Comparison of ENCODE assay signal across 21 cellular contexts in the genomic region with DNA sequence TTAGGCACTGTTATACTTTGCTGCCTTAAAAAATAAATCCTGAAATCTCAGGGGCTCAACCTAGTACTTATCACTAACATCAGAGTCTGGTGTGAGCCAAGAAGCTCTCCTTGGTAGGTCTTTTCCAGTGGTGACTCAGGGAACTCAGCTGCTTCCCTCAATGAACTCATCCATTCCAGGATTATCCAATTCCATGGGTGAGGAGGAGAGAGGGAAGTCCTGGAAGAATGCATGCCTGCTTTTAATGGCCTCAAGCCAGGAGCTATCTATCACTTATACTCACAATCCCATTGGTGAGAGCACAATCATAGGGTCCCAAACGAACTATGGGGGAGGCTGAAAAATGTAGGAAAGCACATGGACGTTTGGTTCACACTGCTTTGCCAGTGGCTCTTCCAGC.
DNase-seq lines count a peak whose midpoint lies in the region; ATAC-seq and TF ChIP-seq lines count a peak whose summit lies in the region.
"Had no signal": no experiment of that assay in that cellular context is flagged by ENCODE, and none has a peak within 500 bp of the region (broad histone marks: within the 10 kb centered on the region; RNA-seq: fewer than 3 reads in every experiment).

No MANE protein-coding gene starts in this region.

- H2BK15ac ChIP-seq in IMR-90 (ENCODE audit: low read depth, low read length), result no peak overlapping the region

- no peak for TF ChIP-seq POLR2A in IMR-90 (IDR thresholded peaks at IDR 0.05; ENCODE audit: low read depth, low read length)

- H2AK9ac ChIP-seq in IMR-90 (replicated peaks; ENCODE audit: low read depth, low read length, poor library complexity), result no peak overlapping the region

- no peak overlapping the region for H2BK120ac ChIP-seq in IMR-90 (ENCODE audit: low read depth, low read length)

- H3K4me3 ChIP-seq in AG10803 (ENCODE audit: low read length) (no peak overlapping the region), IMR-90 (ENCODE audit: insufficient read depth, low read depth, low read length) (no peak overlapping the region), cardiac fibroblast (replicated peaks in 1 of 2; ENCODE audit: low read depth in 2 of 2, low read length in 2 of 2) (no peak overlapping the region)
- H3K4me3 ChIP-seq: gastrocnemius medialis, lung had no signal

- peak; percentile 3 for DNase-seq in AG10803 (ENCODE audit: low read depth)
- DNase-seq in IMR-90, result peak; percentile 5
- DNase-seq in cardiac fibroblast (ENCODE audit: low read depth in 2 of 2), result peak; percentile 15 to 32
- DNase-seq in lung microvascular endothelial cell (ENCODE audit: low read depth in 2 of 2), result peak; percentile 3 to 76
- DNase-seq in mesenteric fat pad (ENCODE audit: low spot score), result no peak
- DNase-seq in germinal center (ENCODE audit: low spot score), result no peak
- DNase-seq in islet precursor cell, result no peak
- DNase-seq: activated CD4-positive, alpha-beta memory T cell treated with anti-CD3 and anti-CD28 coated beads, Interleukin-2, amount 10 ng/mL, durations not matched to agents 7 days and 5 days; activated naive CD8-positive, alpha-beta T cell treated with anti-CD3 and anti-CD28 coated beads for 36 hours; activated T-cell treated with anti-CD3 and anti-CD28 coated beads, Interleukin-2, amount 50 U/mL, for 4 hours; CD4-positive, CD25-positive, alpha-beta regulatory T cell; endodermal cell; gastrocnemius medialis; NCI-H526; SHP77; trophoblast cell; WERI-Rb-1 had no signal

- H4K8ac ChIP-seq in IMR-90 (ENCODE audit: low read depth in 2 of 2, low read length in 2 of 2), result no peak overlapping the region

- H3K4me2 ChIP-seq in IMR-90 (ENCODE audit: low read depth, low read length), result no peak overlapping the region

- no peak overlapping the region for H3K18ac ChIP-seq in IMR-90 (ENCODE audit: low read depth, low read length)

- H2AK5ac ChIP-seq in IMR-90 (ENCODE audit: low read depth, low read length), result no peak overlapping the region

- CTCF ChIA-PET in IMR-90 (lab: Yijun Ruan, JAX), result no interaction called here

- no peaks in the 10 kb centered on the region for H4K20me1 ChIP-seq in IMR-90 (ENCODE audit: insufficient read depth, low read length)

- H3K27me3 ChIP-seq in IMR-90 (ENCODE audit: control insufficient read depth, insufficient read depth, low read length), result peaks cover 2% of the 10 kb centered on the region; the same call in 1 of the 2 replicates
- H3K27me3 ChIP-seq: gastrocnemius medialis had no signal

- TF ChIP-seq RAD21 in IMR-90 (IDR thresholded peaks at IDR 0.05; ENCODE audit: low read length), result no peak

- H2AFZ ChIP-seq in IMR-90 (replicated peaks; ENCODE audit: low read length, poor library complexity), result no peak overlapping the region

- H3K4me1 ChIP-seq in IMR-90 (ENCODE audit: control insufficient read depth, insufficient read depth, low read length), result no peaks in the 10 kb centered on the region
- H3K4me1 ChIP-seq: gastrocnemius medialis had no signal

- intact Hi-C loops in IMR-90 (cut with micrococcal nuclease), result no loop called here

- H4K5ac ChIP-seq in IMR-90 (ENCODE audit: low read depth, low read length), result no peak overlapping the region

- POLR2A ChIA-PET in IMR-90 (lab: Charles Lee; ENCODE audit: unreplicated experiment), result no interaction called here

- no peak overlapping the region for H3K9ac ChIP-seq in IMR-90 (ENCODE audit: low read depth, low read length)

- no peaks in the 10 kb centered on the region for H3K9me3 ChIP-seq in IMR-90 (ENCODE audit: control insufficient read depth, insufficient read depth, low read length)
- H3K9me3 ChIP-seq: gastrocnemius medialis had no signal

- H3K4ac ChIP-seq in IMR-90 (ENCODE audit: low read depth, low read length), result no peak overlapping the region

- H3K79me1 ChIP-seq in IMR-90 (ENCODE audit: low read depth in 1 of 2, low read length in 2 of 2), result no peaks in the 10 kb centered on the region

- H3K36me3 ChIP-seq in IMR-90 (ENCODE audit: control insufficient read depth, insufficient read depth, low read length), result no peaks in the 10 kb centered on the region
- H3K36me3 ChIP-seq: gastrocnemius medialis, WERI-Rb-1 had no signal

- BruUV-seq in IMR-90 (replicated peaks; lab: Mats Ljungman, UMichigan), result no TSS peak

- H3K9me1 ChIP-seq in IMR-90 (ENCODE audit: insufficient read depth, low read length), result no peaks in the 10 kb centered on the region

- no peak overlapping the region for H4K91ac ChIP-seq in IMR-90 (ENCODE audit: insufficient read depth, low read depth, low read length)

- H3K56ac ChIP-seq in IMR-90 (ENCODE audit: extremely low read depth, insufficient read depth, low read length), result no peak overlapping the region

- ATAC-seq in IMR-90 (ENCODE audit: low read depth) (no peak), GM18868 (IDR thresholded peaks at IDR 0.05; ENCODE audit: unreplicated experiment) (no peak)
- ATAC-seq: activated T-cell treated with anti-CD3 and anti-CD28 coated beads, Interleukin-2, amount 50 U/mL, for 4 hours; gastrocnemius medialis; natural killer cell treated with Interleukin-12 subunit alpha and Interleukin-12 subunit beta and Interleukin-15 and Interleukin-18, amount 100 ng/mL, for 72 hours; stimulated activated memory B cell treated with anti-CD40 and anti-IgM and Interleukin-4, amounts not matched to agents 10 μg/mL and 1 μg/mL and 100 μg/mL, for 72 hours had no signal

- no peak overlapping the region for H2BK20ac ChIP-seq in IMR-90 (ENCODE audit: low read depth, low read length)

- no peak overlapping the region for H3K27ac ChIP-seq in IMR-90 (ENCODE audit: insufficient read depth, low read length)
- H3K27ac ChIP-seq: gastrocnemius medialis, WERI-Rb-1 had no signal

- H3K14ac ChIP-seq in IMR-90 (replicated peaks; ENCODE audit: low read depth, low read length), result no peak overlapping the region

- no CpG with 5 or more reads among the region's 2 CpGs for WGBS in IMR-90 (ENCODE audit: extremely low coverage in 2 of 2, insufficient read length in 1 of 2), 2 experiments

- H2BK5ac ChIP-seq in IMR-90 (ENCODE audit: low read depth, low read length, poor library complexity, severe bottlenecking), result no peak overlapping the region

- in situ Hi-C loops in IMR-90 (cut with MboI; ENCODE audit: low sequenced_read_pairs), result no loop called here

- dilution Hi-C loops in IMR-90 (cut with HindIII; ENCODE audit: low sequenced_read_pairs, unreplicated experiment), result no loop called here

- TF ChIP-seq CTCF in AG10803 (conservative IDR thresholded peaks at IDR 0.05; ENCODE audit: low read length) (no peak), IMR-90 (conservative IDR thresholded peaks at IDR 0.05; ENCODE audit: low read depth, low read length) (no peak), cardiac fibroblast (IDR thresholded peaks at IDR 0.05; ENCODE audit: low read depth, low read length) (no peak)

- no peak overlapping the region for H3K23ac ChIP-seq in IMR-90 (ENCODE audit: low read depth, low read length)

TF ChIP-seq in IMR-90, 13 proteins besides CTCF, POLR2A, EP300 and RAD21:
- no peak for TF ChIP-seq FOS (IDR thresholded peaks at IDR 0.05; ENCODE audit: low read depth, low read length)
- no peak for TF ChIP-seq MAZ (IDR thresholded peaks at IDR 0.05; ENCODE audit: borderline replicate concordance, low read depth, low read length)
- no peak for TF ChIP-seq RFX5 (IDR thresholded peaks at IDR 0.05; ENCODE audit: low read depth, low read length)
- no peak for TF ChIP-seq MAFK (IDR thresholded peaks at IDR 0.05; ENCODE audit: low read depth, low read length)
- TF ChIP-seq, protein P1, sequence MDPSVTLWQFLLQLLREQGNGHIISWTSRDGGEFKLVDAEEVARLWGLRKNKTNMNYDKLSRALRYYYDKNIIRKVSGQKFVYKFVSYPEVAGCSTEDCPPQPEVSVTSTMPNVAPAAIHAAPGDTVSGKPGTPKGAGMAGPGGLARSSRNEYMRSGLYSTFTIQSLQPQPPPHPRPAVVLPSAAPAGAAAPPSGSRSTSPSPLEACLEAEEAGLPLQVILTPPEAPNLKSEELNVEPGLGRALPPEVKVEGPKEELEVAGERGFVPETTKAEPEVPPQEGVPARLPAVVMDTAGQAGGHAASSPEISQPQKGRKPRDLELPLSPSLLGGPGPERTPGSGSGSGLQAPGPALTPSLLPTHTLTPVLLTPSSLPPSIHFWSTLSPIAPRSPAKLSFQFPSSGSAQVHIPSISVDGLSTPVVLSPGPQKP (IDR thresholded peaks at IDR 0.05; ENCODE audit: borderline replicate concordance, low read depth, low read length), result no peak
- no peak for TF ChIP-seq RCOR1 (IDR thresholded peaks at IDR 0.05; ENCODE audit: insufficient replicate concordance, low read length)
- TF ChIP-seq SMC3 (IDR thresholded peaks at IDR 0.05; ENCODE audit: low read depth, low read length), result no peak
- TF ChIP-seq BHLHE40 (IDR thresholded peaks at IDR 0.05; ENCODE audit: low read depth, low read length), result no peak
- TF ChIP-seq CHD1 (IDR thresholded peaks at IDR 0.05; ENCODE audit: low read depth, low read length), result no peak
- no peak for TF ChIP-seq CEBPB (IDR thresholded peaks at IDR 0.05; ENCODE audit: low read depth, low read length)
- no peak for TF ChIP-seq MXI1 (IDR thresholded peaks at IDR 0.05; ENCODE audit: borderline replicate concordance, low read depth, low read length)
- TF ChIP-seq, protein P2, sequence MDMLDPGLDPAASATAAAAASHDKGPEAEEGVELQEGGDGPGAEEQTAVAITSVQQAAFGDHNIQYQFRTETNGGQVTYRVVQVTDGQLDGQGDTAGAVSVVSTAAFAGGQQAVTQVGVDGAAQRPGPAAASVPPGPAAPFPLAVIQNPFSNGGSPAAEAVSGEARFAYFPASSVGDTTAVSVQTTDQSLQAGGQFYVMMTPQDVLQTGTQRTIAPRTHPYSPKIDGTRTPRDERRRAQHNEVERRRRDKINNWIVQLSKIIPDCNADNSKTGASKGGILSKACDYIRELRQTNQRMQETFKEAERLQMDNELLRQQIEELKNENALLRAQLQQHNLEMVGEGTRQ (IDR thresholded peaks at IDR 0.05; ENCODE audit: low read depth, low read length), result no peak
- no peak for TF ChIP-seq NFE2L2 (IDR thresholded peaks at IDR 0.05; ENCODE audit: low read depth, low read length)

Comparison
In these comparisons a context has a peak if more than half of its experiments do, and no peak if none do; other contexts are left out.
1. DNase-seq: peak in AG10803 (single experiment), IMR-90 (single experiment), cardiac fibroblast (2 of 2) and lung microvascular endothelial cell (2 of 2); none in mesenteric fat pad (single experiment), germinal center (single experiment) and islet precursor cell (single experiment).